ENCODE assay signal across 8 cellular contexts in the genomic region with DNA sequence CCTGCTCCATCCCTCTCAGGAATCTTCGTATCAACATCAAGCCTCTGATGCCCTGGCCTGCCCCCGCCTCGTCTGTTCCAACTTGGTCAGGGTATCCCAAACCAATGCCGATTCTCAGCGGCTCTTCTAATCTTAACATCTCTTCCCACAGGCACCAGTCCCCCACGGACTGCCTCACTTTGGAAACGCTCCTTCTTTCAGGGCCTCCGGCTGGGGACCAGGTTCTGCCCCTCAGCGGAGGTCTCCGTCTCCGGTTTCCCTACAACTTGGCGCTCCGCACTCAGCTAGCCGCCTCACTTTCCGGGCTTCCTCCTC. TPM values are rescaled to one million over a fixed set of nuclear protein-coding genes. Genes with fewer than 3 reads are reported as not detected.
DNase-seq lines count a peak whose midpoint lies in the region; ATAC-seq and TF ChIP-seq lines count a peak whose summit lies in the region.

No MANE protein-coding gene starts in this region.

- peak overlapping the region; percentile 90 for H3K9ac ChIP-seq in BLaER1
- H3K9ac ChIP-seq in mesendoderm (ENCODE audit: low read length), result peak overlapping the region; percentile 93

- peak overlapping the region; percentile 95 for H3K56ac ChIP-seq in mesendoderm (ENCODE audit: low read length)

- H4K8ac ChIP-seq in mesendoderm (ENCODE audit: low read depth, low read length), result no peak overlapping the region

- H3K27ac ChIP-seq in BLaER1 (peak overlapping the region; percentile 87), mesendoderm (ENCODE audit: low read depth, low read length) (no peak overlapping the region)

- peak overlapping the region; percentile 83 for H3K23ac ChIP-seq in mesendoderm (ENCODE audit: low read length)

- no peak overlapping the region for H4K5ac ChIP-seq in mesendoderm (ENCODE audit: low read length)

- H3K79me1 ChIP-seq in mesendoderm (ENCODE audit: low read length), result peaks cover 11% of the 10 kb centered on the region

- peak; percentile 12 for ATAC-seq in HG02870 (IDR thresholded peaks at IDR 0.05; ENCODE audit: unreplicated experiment)

- no peak for TF ChIP-seq CTCF in astrocyte of the spinal cord (IDR thresholded peaks at IDR 0.05; ENCODE audit: low read depth, low read length)

- peak overlapping the region; percentile 92 for H3K4me3 ChIP-seq in BLaER1
- H3K4me3 ChIP-seq in astrocyte of the spinal cord (ENCODE audit: low read depth, low read length), result peak overlapping the region; percentile 91
- peak overlapping the region; percentile 89 for H3K4me3 ChIP-seq in mesendoderm (ENCODE audit: low read length)

- H3K79me2 ChIP-seq in mesendoderm (ENCODE audit: control insufficient read depth, insufficient read depth, low read length), result peaks cover 15% of the 10 kb centered on the region

- whole genome bisulfite sequencing in mesendoderm (ENCODE audit: extremely low coverage, insufficient coverage, low lambda C conversion rate), result no CpG with 5 or more reads among the region's 15 CpGs

- H2BK15ac ChIP-seq in mesendoderm (replicated peaks; ENCODE audit: low read depth), result no peak overlapping the region

- no peak overlapping the region for H3K4ac ChIP-seq in mesendoderm (ENCODE audit: low read depth, low read length)

- DNase-seq in astrocyte of the spinal cord (ENCODE audit: low read depth, low spot score) (no peak), mesendoderm (peak; percentile 19), NCI-H510A treated with DMSO at 0.1 percent for 48 hours (lab: John Stamatoyannopoulos, UW) (no peak), Kasumi-1 (lab: John Stamatoyannopoulos, UW) (no peak), NCI-H2196 treated with DMSO at 0.1 percent for 48 hours (lab: John Stamatoyannopoulos, UW; ENCODE audit: unreplicated experiment) (no peak)
- DNase-seq in effector CD8-positive, alpha-beta T cell (lab: John Stamatoyannopoulos, UW), result no peak

- H3K4me1 ChIP-seq in BLaER1, result peaks cover 27% of the 10 kb centered on the region
- peaks cover 6% of the 10 kb centered on the region for H3K4me1 ChIP-seq in mesendoderm (ENCODE audit: control insufficient read depth, low read depth, low read length)

- no peak overlapping the region for H3K18ac ChIP-seq in mesendoderm (ENCODE audit: low read length)

- in situ Hi-C loops in astrocyte of the spinal cord (cut with HindIII; ENCODE audit: low sequenced_read_pairs), result no loop called here

- H3K9me3 ChIP-seq in BLaER1, result no peaks in the 10 kb centered on the region

- peaks cover 25% of the 10 kb centered on the region for H4K20me1 ChIP-seq in BLaER1

- no peak overlapping the region for H2AK5ac ChIP-seq in mesendoderm (ENCODE audit: low read length)

- H2BK5ac ChIP-seq in mesendoderm (ENCODE audit: low read length), result no peak overlapping the region

- H3K27me3 ChIP-seq in BLaER1, result no peaks in the 10 kb centered on the region
- H3K27me3 ChIP-seq in mesendoderm (ENCODE audit: insufficient read depth, low read length, poor library complexity), result no peaks in the 10 kb centered on the region

- no peak overlapping the region for H2BK120ac ChIP-seq in mesendoderm (ENCODE audit: low read depth, low read length)

- H3K36me3 ChIP-seq in BLaER1, result peaks cover 40% of the 10 kb centered on the region
- peaks cover 8% of the 10 kb centered on the region for H3K36me3 ChIP-seq in mesendoderm (ENCODE audit: control insufficient read depth, insufficient read depth, low read length)

- H3K4me2 ChIP-seq in BLaER1, result peak overlapping the region; percentile 97
- H3K4me2 ChIP-seq in mesendoderm (ENCODE audit: low read length), result peak overlapping the region; percentile 68

RNA-seq across cellular contexts. Expression of gene ABCF2, which starts 0.5 kb away (rescaled TPM):
- polyA plus RNA-seq in mesendoderm (2013, experiment 1 of 2), result 36.4 TPM
- polyA plus RNA-seq in mesendoderm (2013, experiment 2 of 2), result 36.2 TPM

RNA-seq across cellular contexts. Expression of gene CHPF2, which starts 5.8 kb away (rescaled TPM):
- 7.4 TPM for polyA plus RNA-seq in mesendoderm (2013, experiment 1 of 2)
- polyA plus RNA-seq in mesendoderm (2013, experiment 2 of 2), result 7.9 TPM

RNA-seq across cellular contexts. Expression of gene H2BK1, which starts 16.2 kb away (rescaled TPM):
- polyA plus RNA-seq in mesendoderm (2013, experiment 1 of 2), result not detected
- polyA plus RNA-seq in mesendoderm (2013, experiment 2 of 2), result not detected

RNA-seq across cellular contexts. Expression of gene SMARCD3, which starts 22.0 kb away (rescaled TPM):
- 7.4 TPM for polyA plus RNA-seq in mesendoderm (2013, experiment 1 of 2)
- polyA plus RNA-seq in mesendoderm (2013, experiment 2 of 2), result 5.9 TPM

RNA-seq across cellular contexts. Expression of gene ASB10, which starts 39.5 kb away (rescaled TPM):
- not detected for polyA plus RNA-seq in mesendoderm (2013, experiment 1 of 2)
- not detected for polyA plus RNA-seq in mesendoderm (2013, experiment 2 of 2)
